ENCODE assay signal across 7 cellular contexts in the genomic region with DNA sequence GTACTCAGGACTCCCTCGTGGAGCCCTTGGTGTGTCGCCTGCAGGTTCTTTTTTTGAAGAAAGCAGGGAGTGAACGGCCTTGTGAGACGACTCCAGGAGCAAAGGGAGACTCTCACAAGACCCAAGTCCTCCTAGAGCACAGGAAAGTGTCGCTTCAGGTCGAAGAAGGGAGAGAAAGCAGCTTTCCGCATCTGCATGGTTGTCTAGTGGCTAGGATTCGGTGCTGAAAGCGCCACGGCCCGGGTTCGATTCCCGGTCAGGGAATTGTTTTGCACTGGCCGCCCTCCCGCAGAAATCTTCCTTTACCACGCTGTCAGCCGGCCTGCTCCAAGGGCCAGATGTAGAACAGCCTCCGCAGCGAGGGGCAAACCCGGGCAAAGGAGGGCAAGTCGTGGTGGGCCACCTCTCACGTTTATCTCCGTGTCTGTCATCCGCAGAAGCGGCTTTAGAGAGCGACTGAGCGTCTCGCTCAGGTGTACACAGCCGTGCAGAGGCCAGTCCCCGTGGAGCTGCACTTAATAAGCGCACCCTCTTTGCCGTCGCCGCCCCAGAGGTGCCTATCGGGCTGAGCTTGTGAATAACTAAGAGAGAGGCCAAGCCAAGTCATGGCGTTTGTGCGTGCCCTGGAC.
A peak's percentile ranks its signal among the peaks of the same experiment; 100 is the strongest.
DNase-seq lines count a peak whose midpoint lies in the region; ATAC-seq and TF ChIP-seq lines count a peak whose summit lies in the region.
"Not testable (repeated sequence)": the region's sequence is repeated elsewhere in the genome, so short reads cannot be mapped to it uniquely, and the experiment has no call there.

No MANE protein-coding gene starts in this region.

- not testable (repeated sequence) for H3K27ac Mint-ChIP-seq in CD8-positive, alpha-beta T cell; activated T-cell treated with anti-CD3 and anti-CD28 coated beads, Interleukin-2, amount 50 U/mL, for 24 hours; dendritic cell treated with granulocyte-macrophage colony-stimulating factor and Interleukin-4, amounts not matched to agents 40 ng/mL and 50 ng/mL, for 4 days; stimulated activated naive CD8-positive, alpha-beta T cell treated with anti-CD3 and anti-CD28 coated beads, Interleukin-15, amount 100 ng/mL, for 72 hours

- POLR2A ChIA-PET in CD8-positive, alpha-beta T cell (lab: Charles Lee): not testable (repeated sequence)

- not testable (repeated sequence) for H4K20me1 ChIP-seq in MM.1S (ENCODE audit: insufficient read depth, low read length)

- H3K79me2 ChIP-seq in MM.1S (ENCODE audit: low read length): not testable (repeated sequence)

- H3K4me3 Mint-ChIP-seq in CD8-positive, alpha-beta T cell: peak overlapping the region; percentile 43
- not testable (repeated sequence) for H3K4me3 Mint-ChIP-seq in activated T-cell treated with anti-CD3 and anti-CD28 coated beads, Interleukin-2, amount 50 U/mL, for 24 hours
- H3K4me3 Mint-ChIP-seq in dendritic cell treated with granulocyte-macrophage colony-stimulating factor and Interleukin-4, amounts not matched to agents 40 ng/mL and 50 ng/mL, for 4 days: peak overlapping the region; percentile 17
- H3K4me3 Mint-ChIP-seq in stimulated activated naive CD8-positive, alpha-beta T cell treated with anti-CD3 and anti-CD28 coated beads, Interleukin-15, amount 100 ng/mL, for 72 hours: peak overlapping the region in 1 of 2 donors; percentile 40

- not testable (repeated sequence) for H3K9me3 ChIP-seq in CD8-positive, alpha-beta T cell (ENCODE audit: low read length); MM.1S (replicated peaks; ENCODE audit: insufficient read depth, low read length)

- CTCF ChIA-PET in CD8-positive, alpha-beta T cell (lab: Charles Lee): not testable (repeated sequence)

- not testable (repeated sequence) for H3K36me3 ChIP-seq in CD8-positive, alpha-beta T cell (ENCODE audit: insufficient read depth, low read length); MM.1S (replicated peaks; ENCODE audit: insufficient read depth, low read length)

- not testable (repeated sequence) for H3K9me3 Mint-ChIP-seq in CD8-positive, alpha-beta T cell; activated T-cell treated with anti-CD3 and anti-CD28 coated beads, Interleukin-2, amount 50 U/mL, for 24 hours; dendritic cell treated with granulocyte-macrophage colony-stimulating factor and Interleukin-4, amounts not matched to agents 40 ng/mL and 50 ng/mL, for 4 days; stimulated activated naive CD8-positive, alpha-beta T cell treated with anti-CD3 and anti-CD28 coated beads, Interleukin-15, amount 100 ng/mL, for 72 hours

- not testable (repeated sequence) for H3K27me3 Mint-ChIP-seq in CD8-positive, alpha-beta T cell (ENCODE audit: low read depth); activated T-cell treated with anti-CD3 and anti-CD28 coated beads, Interleukin-2, amount 50 U/mL, for 24 hours; dendritic cell treated with granulocyte-macrophage colony-stimulating factor and Interleukin-4, amounts not matched to agents 40 ng/mL and 50 ng/mL, for 4 days; stimulated activated naive CD8-positive, alpha-beta T cell treated with anti-CD3 and anti-CD28 coated beads, Interleukin-15, amount 100 ng/mL, for 72 hours

- not testable (repeated sequence) for H3K4me1 Mint-ChIP-seq in CD8-positive, alpha-beta T cell (ENCODE audit: low read depth); activated T-cell treated with anti-CD3 and anti-CD28 coated beads, Interleukin-2, amount 50 U/mL, for 24 hours (ENCODE audit: low read depth); dendritic cell treated with granulocyte-macrophage colony-stimulating factor and Interleukin-4, amounts not matched to agents 40 ng/mL and 50 ng/mL, for 4 days (ENCODE audit: low read depth); stimulated activated naive CD8-positive, alpha-beta T cell treated with anti-CD3 and anti-CD28 coated beads, Interleukin-15, amount 100 ng/mL, for 72 hours

- not testable (repeated sequence) for H3K9me2 ChIP-seq in MM.1S (replicated peaks; ENCODE audit: insufficient read depth, low read length)

- intact Hi-C loops in CD8-positive, alpha-beta T cell (cut with DNase I, micrococcal nuclease); dendritic cell treated with granulocyte-macrophage colony-stimulating factor and Interleukin-4, amounts not matched to agents 40 ng/mL and 50 ng/mL, for 4 days (cut with micrococcal nuclease): not testable (repeated sequence)

- not testable (repeated sequence) for H3K36me3 Mint-ChIP-seq in CD8-positive, alpha-beta T cell; activated T-cell treated with anti-CD3 and anti-CD28 coated beads, Interleukin-2, amount 50 U/mL, for 24 hours (ENCODE audit: low read depth)
- H3K36me3 Mint-ChIP-seq in dendritic cell treated with granulocyte-macrophage colony-stimulating factor and Interleukin-4, amounts not matched to agents 40 ng/mL and 50 ng/mL, for 4 days (ENCODE audit: low read depth): peaks cover 11% of the 10 kb centered on the region

- DNase-seq in CD8-positive, alpha-beta T cell; retinal pigment epithelial cell (ENCODE audit: low read depth); stimulated activated naive CD8-positive, alpha-beta T cell treated with anti-CD3 and anti-CD28 coated beads, Interleukin-15, amount 100 ng/mL, for 72 hours: not testable (repeated sequence)
- DNase-seq in MM.1S (peak; percentile 6), islet precursor cell (peak; percentile 22)
- peak; percentile 30 for DNase-seq in activated T-cell treated with anti-CD3 and anti-CD28 coated beads, Interleukin-2, amount 50 U/mL, for 24 hours

- not testable (repeated sequence) for ATAC-seq in CD8-positive, alpha-beta T cell
- ATAC-seq in stimulated activated naive CD8-positive, alpha-beta T cell treated with anti-CD3 and anti-CD28 coated beads, Interleukin-15, amount 100 ng/mL, for 72 hours: peak; percentile 64

- not testable (repeated sequence) for TF ChIP-seq CTCF in CD8-positive, alpha-beta T cell (IDR thresholded peaks at IDR 0.05); MM.1S (IDR thresholded peaks at IDR 0.05; ENCODE audit: low read length); retinal pigment epithelial cell (conservative IDR thresholded peaks at IDR 0.05; ENCODE audit: low read depth, low read length)

- H3F3A ChIP-seq in MM.1S (ENCODE audit: insufficient read depth, low read length): not testable (repeated sequence)

- not testable (repeated sequence) for H3K4me1 ChIP-seq in CD8-positive, alpha-beta T cell (ENCODE audit: insufficient read depth, low read length); MM.1S (ENCODE audit: low read length)

- not testable (repeated sequence) for H3K4me3 ChIP-seq in CD8-positive, alpha-beta T cell (ENCODE audit: low read depth, low read length); MM.1S (ENCODE audit: low read length)
- peak overlapping the region; percentile 14 for H3K4me3 ChIP-seq in retinal pigment epithelial cell (ENCODE audit: low read length)

- H3K9ac ChIP-seq in MM.1S (ENCODE audit: low read length): not testable (repeated sequence)

- not testable (repeated sequence) for H3K4me2 ChIP-seq in MM.1S (ENCODE audit: low read depth, low read length)

- not testable (repeated sequence) for H3K27me3 ChIP-seq in CD8-positive, alpha-beta T cell (ENCODE audit: insufficient read depth, low read length); MM.1S (replicated peaks; ENCODE audit: insufficient read depth, low read length)

- H2AFZ ChIP-seq in MM.1S (ENCODE audit: low read length): not testable (repeated sequence)

- H3K27ac ChIP-seq in CD8-positive, alpha-beta T cell (ENCODE audit: low read depth, low read length); MM.1S (ENCODE audit: low read length): not testable (repeated sequence)
